In the genomic region with DNA sequence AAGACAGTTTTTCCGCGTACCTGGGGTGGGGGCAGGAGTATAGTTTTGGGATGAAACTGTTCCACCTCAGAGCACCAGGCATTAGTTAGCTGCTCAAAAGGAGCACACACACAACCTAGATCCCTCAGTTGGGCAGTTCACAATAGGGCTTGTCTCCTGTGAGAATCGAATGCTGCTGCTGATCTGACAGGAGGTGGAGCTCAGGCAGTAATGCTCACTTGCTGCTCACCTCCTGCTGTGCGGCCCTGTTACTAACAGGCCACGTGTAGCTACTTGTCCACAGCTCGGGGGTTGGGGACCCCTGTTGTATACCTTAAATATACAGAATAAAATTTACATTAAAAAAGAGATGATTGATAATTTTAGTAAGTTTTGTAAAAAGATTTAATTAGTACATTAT, we compare ENCODE assay signal across 2 cellular contexts.
TF ChIP-seq lines count a peak whose summit lies in the region.

No MANE protein-coding gene starts in this region.

TF ChIP-seq in H1, 55 proteins besides CTCF, POLR2A, EP300 and RAD21:
- TF ChIP-seq RBBP5 (IDR thresholded peaks at IDR 0.05; ENCODE audit: borderline replicate concordance, low read depth, low read length) (no peak), MAX (IDR thresholded peaks at IDR 0.05) (peak; percentile 86)

TF ChIP-seq in HepG2, 621 proteins besides CTCF, POLR2A, EP300 and RAD21:
- TF ChIP-seq ZNF282 (IDR thresholded peaks at IDR 0.05; ENCODE audit: partially characterized antibody) (no peak), RBFOX2 (IDR thresholded peaks at IDR 0.05; ENCODE audit: low read depth, low read length) (no peak), ZC3H4 (CRISPR knock-in tag; IDR thresholded peaks at IDR 0.05; ENCODE audit: borderline replicate concordance) (no peak), ZNF589 (CRISPR knock-in tag; conservative IDR thresholded peaks at IDR 0.05) (no peak)
